ENCODE assay signal across 8 cellular contexts in the genomic region with DNA sequence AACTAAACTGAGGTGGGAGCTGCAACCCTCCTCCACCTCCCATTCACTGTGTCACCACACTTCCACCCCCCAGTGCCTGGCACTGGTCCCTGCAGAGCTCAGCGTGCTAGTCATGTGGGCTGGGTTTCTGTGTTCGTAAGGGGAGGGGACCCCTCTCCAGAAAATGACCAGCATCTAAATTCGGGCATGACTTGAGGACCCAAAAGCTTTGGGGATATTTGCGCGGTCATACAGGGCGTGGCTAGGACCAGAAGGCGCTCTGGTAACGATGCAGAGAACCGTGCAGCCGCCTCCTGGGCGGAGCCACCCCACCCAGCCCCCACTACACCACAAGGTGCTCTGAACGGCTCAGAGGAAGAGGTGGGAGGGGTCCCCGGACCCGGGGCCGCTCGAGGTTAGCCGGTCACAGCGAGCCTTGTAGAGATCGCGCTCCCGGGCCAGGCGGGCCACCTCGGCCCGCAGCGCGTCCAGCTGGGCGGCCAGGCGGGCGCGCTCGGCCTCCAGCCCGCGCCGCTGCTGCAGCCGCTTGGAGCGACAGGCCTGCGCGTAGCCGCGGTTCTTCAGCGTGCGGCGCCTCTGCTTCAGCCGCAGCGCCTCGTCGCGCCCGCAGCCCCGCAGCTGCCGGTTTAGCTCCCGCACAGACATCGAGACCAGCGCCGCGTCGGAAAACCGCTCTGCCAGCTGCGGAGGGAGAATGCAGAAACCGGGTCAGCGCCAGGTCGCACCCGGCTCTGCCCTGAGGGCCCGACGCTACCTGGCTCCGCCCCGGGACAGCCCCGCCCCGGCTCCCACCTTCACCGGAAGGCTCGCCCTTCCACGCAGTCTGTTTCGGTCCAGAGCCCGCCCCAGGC. TPM values are rescaled to one million over a fixed set of nuclear protein-coding genes. Genes with fewer than 3 reads are reported as not detected.
DNase-seq lines count a peak whose midpoint lies in the region; FAIRE-seq and TF ChIP-seq lines count a peak whose summit lies in the region.

No MANE protein-coding gene starts in this region.

- no peaks in the 10 kb centered on the region for H3K9me2 ChIP-seq in Loucy (replicated peaks; ENCODE audit: low read depth, low read length)

- peaks cover 21% of the 10 kb centered on the region for H3K4me1 ChIP-seq in Loucy (ENCODE audit: insufficient read depth, low read length, poor library complexity, severe bottlenecking)
- H3K4me1 ChIP-seq in small intestine (ENCODE audit: control insufficient read depth in 2 of 2, insufficient read depth in 1 of 2, low read depth in 1 of 2, low read length in 1 of 2), result peaks cover 0 to 11% of the 10 kb centered on the region in 2 donors

- H3K9me3 ChIP-seq in Loucy (ENCODE audit: insufficient read depth, low read depth, low read length) (no peaks in the 10 kb centered on the region), small intestine (ENCODE audit: control insufficient read depth, low read depth) (no peaks in the 10 kb centered on the region)

- H3K4me3 ChIP-seq in GM06990 (replicated peaks; ENCODE audit: low read depth, low read length) (peak overlapping the region; percentile 73), Loucy (ENCODE audit: low read length, poor library complexity, severe bottlenecking) (peak overlapping the region; percentile 74), astrocyte of the spinal cord (ENCODE audit: low read depth, low read length) (peak overlapping the region; percentile 45), small intestine (ENCODE audit: low read depth in 1 of 2, low read length in 2 of 2) (peak overlapping the region; percentile 65 to 77)

- FAIRE-seq in small intestine (lab: Jason Lieb, UNC), result no peak

- H2AFZ ChIP-seq in Loucy (ENCODE audit: low read length), result peak overlapping the region; percentile 78

- H3K79me2 ChIP-seq in Loucy (ENCODE audit: insufficient read depth, low read length), result no peaks in the 10 kb centered on the region

- no peaks in the 10 kb centered on the region for H3F3A ChIP-seq in Loucy (ENCODE audit: low read depth)

- TF ChIP-seq CTCF in GM06990 (IDR thresholded peaks at IDR 0.05; ENCODE audit: insufficient read depth, low read length, poor library complexity, severe bottlenecking) (no peak), Loucy (conservative IDR thresholded peaks at IDR 0.05; ENCODE audit: low read length) (no peak), astrocyte of the spinal cord (IDR thresholded peaks at IDR 0.05; ENCODE audit: low read depth, low read length) (no peak)

- no peaks in the 10 kb centered on the region for H4K20me1 ChIP-seq in Loucy (ENCODE audit: insufficient read depth, low read length, poor library complexity, severe bottlenecking)

- DNase-seq in GM06990 (ENCODE audit: extremely low read depth, insufficient read length), result peak; percentile 87
- peak; percentile 59 for DNase-seq in H4 (ENCODE audit: low spot score)
- DNase-seq in T-helper 2 cell, result peak; percentile 27 to 79 (median 53)
- DNase-seq in astrocyte of the spinal cord (ENCODE audit: low read depth, low spot score), result peak; percentile 6
- DNase-seq in iPS-NIHi11 (ENCODE audit: low spot score), result peak; percentile 86
- DNase-seq in small intestine, result peak; percentile 83
- DNase-seq in HCEC 1CT, result no peak

- in situ Hi-C loops in astrocyte of the spinal cord (cut with HindIII; ENCODE audit: low sequenced_read_pairs), result no loop called here

- 0% methylated on average over 55 to 74 of the region's 74 CpGs for WGBS in small intestine, 3 donors

- peak overlapping the region; percentile 74 for H3K4me2 ChIP-seq in Loucy (ENCODE audit: low read depth, low read length, poor library complexity, severe bottlenecking)

- peak overlapping the region; percentile 89 to 97 for H3K27ac ChIP-seq in small intestine (ENCODE audit: low read depth in 1 of 2, low read length in 1 of 2)

- H3K36me3 ChIP-seq in GM06990 (ENCODE audit: control insufficient read depth, insufficient read depth, low read length) (no peaks in the 10 kb centered on the region), Loucy (ENCODE audit: insufficient read depth, low read length) (no peaks in the 10 kb centered on the region), small intestine (ENCODE audit: control insufficient read depth in 2 of 2, insufficient read depth in 2 of 2, low read length in 2 of 2) (no peaks in the 10 kb centered on the region)

- H3K27me3 ChIP-seq in GM06990 (replicated peaks; ENCODE audit: control insufficient read depth, insufficient read depth, low read length) (no peaks in the 10 kb centered on the region), Loucy (ENCODE audit: insufficient read depth, low read length, poor library complexity, severe bottlenecking) (no peaks in the 10 kb centered on the region), small intestine (ENCODE audit: control insufficient read depth in 2 of 2, insufficient read depth in 2 of 2, low read length in 2 of 2) (no peaks in the 10 kb centered on the region)

- peak overlapping the region; percentile 65 for H3K9ac ChIP-seq in Loucy (ENCODE audit: low read depth, low read length, poor library complexity, severe bottlenecking)

RNA-seq across cellular contexts. Expression of gene CPNE6, which starts 9.8 kb away (rescaled TPM):
- not detected in 2 replicates for total RNA-seq in H4 (2014; rRNA removed; shearing (Covaris generic))
- polyA plus RNA-seq in small intestine, result 10 to 100 TPM in 1 of 3 donors, 1 to 10 TPM in 2; 3.3 to 10.7 (median 5.1) TPM

RNA-seq across cellular contexts. Expression of gene PCK2, which starts 13.0 kb away (rescaled TPM):
- total RNA-seq in H4 (2014; rRNA removed; shearing (Covaris generic)), result 14.3 and 16.0 TPM in 2 replicates
- polyA plus RNA-seq in small intestine, result 100 to 1,000 TPM; 227 to 870 (median 380) TPM

RNA-seq across cellular contexts. Expression of gene CARMIL3, which starts 29.3 kb away (rescaled TPM):
- 0.14 TPM in 1 of 2 replicates, not detected in the other for total RNA-seq in H4 (2014; rRNA removed; shearing (Covaris generic))
- 1 to 10 TPM in 2 of 3 donors, under 1 TPM in 1; 0.81 to 1.4 (median 1.3) TPM for polyA plus RNA-seq in small intestine

RNA-seq across cellular contexts. Expression of gene DCAF11, which starts 33.5 kb away (rescaled TPM):
- total RNA-seq in H4 (2014; rRNA removed; shearing (Covaris generic)), result 53.4 and 78.4 TPM in 2 replicates
- 100 to 1,000 TPM in 1 of 3 donors, 10 to 100 TPM in 2; 72.1 to 122 (median 76.3) TPM for polyA plus RNA-seq in small intestine

RNA-seq across cellular contexts. Expression of gene NRL, which starts 33.6 kb away (rescaled TPM):
- 1.0 and 1.6 TPM in 2 replicates for total RNA-seq in H4 (2014; rRNA removed; shearing (Covaris generic))
- polyA plus RNA-seq in small intestine, result 1 to 10 TPM; 2.4 to 4.0 (median 2.9) TPM
